8 cellular contexts compared by ENCODE assay signal in genomic region chr14:77862154-77862783, GRCh38.
A peak's percentile ranks its signal among the peaks of the same experiment; 100 is the strongest.
DNase-seq lines count a peak whose midpoint lies in the region; ATAC-seq and TF ChIP-seq lines count a peak whose summit lies in the region.

No MANE protein-coding gene starts in this region.

- H3K36me3 ChIP-seq in HAP-1 (replicated peaks), result no peaks in the 10 kb centered on the region

- H3K4me1 ChIP-seq in HAP-1, result no peaks in the 10 kb centered on the region

- TF ChIP-seq CTCF in GM12865 (IDR thresholded peaks at IDR 0.05; ENCODE audit: insufficient read depth, low read depth, low read length, missing control alignments), result peak; percentile 99
- TF ChIP-seq CTCF in lower leg skin (IDR thresholded peaks at IDR 0.05), result peak in 1 of 3 donors; percentile 58

- H3K27me3 ChIP-seq in HAP-1 (ENCODE audit: low read depth), result no peaks in the 10 kb centered on the region

- 60 to 61% methylated on average over 11 of the region's 11 CpGs for WGBS in lower leg skin, 2 donors

- intact Hi-C loops in lower leg skin (cut with DNase I; ENCODE audit: low total_unique reads), result loop anchor here (10.0 kb wide), 1 partner anchor 703 kb away; no protein-coding TSS in a partner anchor

- DNase-seq in GM12865 (ENCODE audit: low read depth) (peak; percentile 80), HAP-1 (ENCODE audit: low spot score in 2 of 2) (peak; percentile 28 to 92), NCI-H128 (lab: John Stamatoyannopoulos, UW; ENCODE audit: unreplicated experiment) (peak; percentile 23), dermis microvascular lymphatic vessel endothelial cell (ENCODE audit: low read depth in 2 of 2) (peak; percentile 37 to 59), lower leg skin (ENCODE audit: low spot score in 2 of 2) (peak; percentile 55 to 95)
- peak; percentile 85 to 86 for DNase-seq in activated CD4-positive, alpha-beta T cell treated with anti-CD3 and anti-CD28 coated beads, Interleukin-2, amount 50 U/mL, for 48 hours
- DNase-seq in stimulated activated CD4-positive, alpha-beta T cell treated with anti-CD3 and anti-CD28 coated beads, TNF-alpha, amount 100 ng/mL, for 24 hours (ENCODE audit: low read depth in 3 of 3), result peak; percentile 46 to 74 (median 56)

- in situ Hi-C loops in HAP-1 (cut with MboI; ENCODE audit: low sequenced_read_pairs), result loop anchor here (25.0 kb wide), 1 partner anchor 725 kb away; no protein-coding TSS in a partner anchor

- TF ChIP-seq POLR2A in lower leg skin (IDR thresholded peaks at IDR 0.05), result no peak

- ATAC-seq in GM18861 (IDR thresholded peaks at IDR 0.05; ENCODE audit: unreplicated experiment), result no peak

- H3K9me3 ChIP-seq in HAP-1, result no peaks in the 10 kb centered on the region

- H3K4me3 ChIP-seq in GM12865 (ENCODE audit: low read depth, low read length) (no peak overlapping the region), HAP-1 (no peak overlapping the region), lower leg skin (ENCODE audit: low read depth, poor library complexity, severe bottlenecking) (no peak overlapping the region)

Comparison
In these comparisons a context has a peak if more than half of its experiments do, and no peak if none do; other contexts are left out.
1. DNase-seq: peak in every context shown above with its lines; median percentile 86 in activated CD4-positive, alpha-beta T cell treated with anti-CD3 and anti-CD28 coated beads, Interleukin-2, amount 50 U/mL, for 48 hours; 80 in GM12865; 75 in lower leg skin; 60 in HAP-1; 56 in stimulated activated CD4-positive, alpha-beta T cell treated with anti-CD3 and anti-CD28 coated beads, TNF-alpha, amount 100 ng/mL, for 24 hours; 48 in dermis microvascular lymphatic vessel endothelial cell; 23 in NCI-H128.